In genomic region chr11:69940246-69940610, GRCh38 we compare ENCODE assay signal across 18 cellular contexts.
DNase-seq lines count a peak whose midpoint lies in the region; ATAC-seq and TF ChIP-seq lines count a peak whose summit lies in the region.
"Had no signal": no experiment of that assay in that cellular context is flagged by ENCODE, and none has a peak within 500 bp of the region (broad histone marks: within the 10 kb centered on the region; RNA-seq: fewer than 3 reads in every experiment).

No MANE protein-coding gene starts in this region.

- H3K27ac Mint-ChIP-seq in Caco-2 (ENCODE audit: unreplicated experiment), result peak overlapping the region; percentile 6
- H3K27ac Mint-ChIP-seq in chondrocyte (ENCODE audit: unreplicated experiment), result no peak overlapping the region
- H3K27ac Mint-ChIP-seq in endothelial cell (ENCODE audit: unreplicated experiment), result no peak overlapping the region
- H3K27ac Mint-ChIP-seq: CD4-positive, alpha-beta memory T cell; T-helper 2 cell treated with Interferon-gamma antibody and Interleukin-4, amounts not matched to agents 5 μg/mL and 100 μg/mL, for 36 hours had no signal

- peak overlapping the region; percentile 34 to 89 for H3K27ac ChIP-seq in lung (ENCODE audit: low read depth in 1 of 2, low read length in 1 of 2)
- H3K27ac ChIP-seq in smooth muscle cell (ENCODE audit: low read depth), result peak overlapping the region; percentile 88
- H3K27ac ChIP-seq: SJSA1 had no signal

- BruUV-seq in Caco-2 (replicated peaks; lab: Mats Ljungman, UMichigan), result no TSS peak

- no peak overlapping the region for H3K4me3 Mint-ChIP-seq in Caco-2 (ENCODE audit: unreplicated experiment)
- H3K4me3 Mint-ChIP-seq in chondrocyte (ENCODE audit: unreplicated experiment), result no peak overlapping the region
- H3K4me3 Mint-ChIP-seq in endothelial cell (ENCODE audit: unreplicated experiment), result no peak overlapping the region
- H3K4me3 Mint-ChIP-seq: CD4-positive, alpha-beta memory T cell; T-helper 2 cell treated with Interferon-gamma antibody and Interleukin-4, amounts not matched to agents 5 μg/mL and 100 μg/mL, for 36 hours had no signal

- H3K27me3 Mint-ChIP-seq in Caco-2 (ENCODE audit: insufficient read depth, unreplicated experiment), result no peaks in the 10 kb centered on the region
- peaks cover 16% of the 10 kb centered on the region for H3K27me3 Mint-ChIP-seq in chondrocyte (ENCODE audit: low read depth)
- peaks cover 2% of the 10 kb centered on the region for H3K27me3 Mint-ChIP-seq in endothelial cell (ENCODE audit: unreplicated experiment)

- H3K9me3 Mint-ChIP-seq in Caco-2 (ENCODE audit: unreplicated experiment) (peaks cover 11% of the 10 kb centered on the region), chondrocyte (ENCODE audit: low read depth) (peaks cover 3% of the 10 kb centered on the region), endothelial cell (ENCODE audit: unreplicated experiment) (no peaks in the 10 kb centered on the region)
- H3K9me3 Mint-ChIP-seq: T-helper 2 cell treated with Interferon-gamma antibody and Interleukin-4, amounts not matched to agents 5 μg/mL and 100 μg/mL, for 36 hours had no signal

- H3K4me3 ChIP-seq in Caco-2 (ENCODE audit: low read depth, low read length), result no peak overlapping the region
- H3K4me3 ChIP-seq in lung, result no peak overlapping the region
- no peak overlapping the region for H3K4me3 ChIP-seq in smooth muscle cell
- H3K4me3 ChIP-seq: SJSA1 had no signal

- no peaks in the 10 kb centered on the region for H3K79me2 ChIP-seq in smooth muscle cell (ENCODE audit: low read depth)

- peak overlapping the region; percentile 33 for H3K4me2 ChIP-seq in smooth muscle cell

- CTCF ChIA-PET in Caco-2 (lab: Charles Lee), result interaction anchor here (0.9 to 1.4 kb wide), 7 partner anchors 11 to 252 kb away, joined by 3 to 9 read pairs (median 5); no protein-coding TSS in a partner anchor

- ATAC-seq in lung (ENCODE audit: insufficient read depth, low FRiP score) (no peak), GM21825 (IDR thresholded peaks at IDR 0.05; ENCODE audit: unreplicated experiment) (no peak)

- H2AFZ ChIP-seq in smooth muscle cell (ENCODE audit: low read depth), result no peak overlapping the region

- H3K36me3 Mint-ChIP-seq in Caco-2 (ENCODE audit: insufficient read depth, unreplicated experiment), result no peaks in the 10 kb centered on the region
- H3K36me3 Mint-ChIP-seq in chondrocyte (ENCODE audit: low read depth), result no peaks in the 10 kb centered on the region
- no peaks in the 10 kb centered on the region for H3K36me3 Mint-ChIP-seq in endothelial cell (ENCODE audit: low read depth, unreplicated experiment)
- H3K36me3 Mint-ChIP-seq: CD4-positive, alpha-beta memory T cell had no signal

- peaks cover 21% of the 10 kb centered on the region for H3K4me1 ChIP-seq in Caco-2
- H3K4me1 ChIP-seq in lung (ENCODE audit: control insufficient read depth in 2 of 2, insufficient read depth in 2 of 2, low read length in 2 of 2), result peaks cover 0 to 5% of the 10 kb centered on the region in 2 donors
- H3K4me1 ChIP-seq in smooth muscle cell (ENCODE audit: low read depth), result peaks cover 10% of the 10 kb centered on the region

- H3K9ac ChIP-seq in smooth muscle cell (ENCODE audit: low read depth), result peak overlapping the region; percentile 20

- H3K9me3 ChIP-seq in Caco-2 (no peaks in the 10 kb centered on the region), lung (ENCODE audit: control insufficient read depth in 2 of 2, insufficient read depth in 1 of 2, low read length in 1 of 2) (no peaks in the 10 kb centered on the region), smooth muscle cell (replicated peaks; ENCODE audit: low read depth) (no peaks in the 10 kb centered on the region)
- H3K9me3 ChIP-seq: SJSA1 had no signal

- intact Hi-C loops in Caco-2 (cut with micrococcal nuclease; ENCODE audit: unreplicated experiment), result no loop called here

- TF ChIP-seq CTCF in Caco-2 (IDR thresholded peaks at IDR 0.05; ENCODE audit: insufficient read depth in 1 of 2, low read depth in 1 of 2, low read length in 1 of 2, severe bottlenecking in 1 of 2, unreplicated experiment in 1 of 2), result no peak
- TF ChIP-seq CTCF in chondrocyte (IDR thresholded peaks at IDR 0.05), result no peak
- no peak for TF ChIP-seq CTCF in lung (IDR thresholded peaks at IDR 0.05; ENCODE audit: control extremely low read depth, extremely low read depth)
- no peak for TF ChIP-seq CTCF in smooth muscle cell (IDR thresholded peaks at IDR 0.05; ENCODE audit: borderline replicate concordance, insufficient read depth, poor library complexity, severe bottlenecking)
- TF ChIP-seq CTCF in endothelial cell (IDR thresholded peaks at IDR 0.05; ENCODE audit: unreplicated experiment), result no peak

- DNase-seq in Caco-2, result peak in 1 of 2 experiments; percentile 37
- DNase-seq in chondrocyte (ENCODE audit: low spot score), result peak; percentile 26
- DNase-seq in lung (ENCODE audit: low spot score), result no peak
- no peak for DNase-seq in smooth muscle cell (lab: John Stamatoyannopoulos, UW; ENCODE audit: unreplicated experiment)
- no peak for DNase-seq in NOMO-1 (lab: John Stamatoyannopoulos, UW; ENCODE audit: unreplicated experiment in 2 of 2)
- DNase-seq in endothelial cell (ENCODE audit: low spot score), result no peak
- no peak for DNase-seq in putamen (ENCODE audit: low spot score)
- DNase-seq: activated CD4-positive, CD25-positive, alpha-beta regulatory T cell; CD4-positive, alpha-beta memory T cell; DND-41; effector CD4-positive, alpha-beta T cell; hypothalamus; NCI-H1417 treated with DMSO at 0.1 percent for 48 hours; NCI-H2171 treated with DMSO at 0.1 percent for 48 hours; stimulated activated CD4-positive, alpha-beta T cell treated with anti-CD3 and anti-CD28 coated beads, Interleukin-4, amount 100 ng/mL, for 4 hours had no signal

- no peaks in the 10 kb centered on the region for H4K20me1 ChIP-seq in smooth muscle cell (ENCODE audit: low read depth)

- H3K4me1 Mint-ChIP-seq in Caco-2 (ENCODE audit: low read depth, unreplicated experiment) (peaks cover 25% of the 10 kb centered on the region), chondrocyte (ENCODE audit: low read depth) (no peaks in the 10 kb centered on the region), endothelial cell (ENCODE audit: unreplicated experiment) (no peaks in the 10 kb centered on the region)
- H3K4me1 Mint-ChIP-seq: CD4-positive, alpha-beta memory T cell had no signal

- H3F3A ChIP-seq in smooth muscle cell (ENCODE audit: low read depth), result peaks cover 10% of the 10 kb centered on the region

- H3K27me3 ChIP-seq in Caco-2 (replicated peaks; ENCODE audit: control insufficient read depth, insufficient read depth, low read length), result no peaks in the 10 kb centered on the region
- no peaks in the 10 kb centered on the region for H3K27me3 ChIP-seq in lung (ENCODE audit: control insufficient read depth, insufficient read depth)
- no peaks in the 10 kb centered on the region for H3K27me3 ChIP-seq in smooth muscle cell (ENCODE audit: low read depth)
- H3K27me3 ChIP-seq: SJSA1 had no signal

- H3K36me3 ChIP-seq in Caco-2 (ENCODE audit: control insufficient read depth, insufficient read depth, low read length), result no peaks in the 10 kb centered on the region
- no peaks in the 10 kb centered on the region for H3K36me3 ChIP-seq in lung (ENCODE audit: control insufficient read depth in 2 of 2, insufficient read depth in 2 of 2, low read length in 2 of 2)
- H3K36me3 ChIP-seq in smooth muscle cell (ENCODE audit: low read depth), result no peaks in the 10 kb centered on the region
- H3K36me3 ChIP-seq: SJSA1 had no signal

- POLR2A ChIA-PET in Caco-2 (lab: Charles Lee), result interaction anchor here (0.6 kb wide), 1 partner anchor 267 kb away, joined by 4 read pairs; no protein-coding TSS in a partner anchor

- WGBS in lung, 2 donors, result 70 to 76% methylated on average over 6 of the region's 6 CpGs
- 85% methylated on average over 6 of the region's 6 CpGs for WGBS in smooth muscle cell (ENCODE audit: low lambda C conversion rate)
